Comparison of ENCODE assay signal across 20 cellular contexts in the genomic region with DNA sequence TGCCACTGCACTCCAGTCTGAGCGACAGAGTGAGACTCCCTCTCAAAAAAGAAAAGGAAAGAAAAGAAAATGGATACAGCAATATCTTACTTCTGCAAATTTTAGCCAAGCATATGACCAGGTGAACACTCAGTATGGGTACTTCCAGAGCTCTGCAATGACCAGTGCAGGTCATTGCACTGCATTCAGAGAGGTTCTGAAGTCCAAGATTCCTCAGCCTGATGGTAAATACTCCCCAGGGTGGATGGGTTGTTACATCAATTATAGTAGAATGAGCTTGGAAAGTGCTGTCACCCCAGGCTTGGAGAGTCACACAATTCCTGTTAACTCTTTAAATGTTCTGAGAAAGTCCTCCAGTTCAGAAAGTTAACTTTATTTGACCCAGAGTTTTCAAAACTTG.
"Had no signal": no experiment of that assay in that cellular context is flagged by ENCODE, and none has a peak within 500 bp of the region (broad histone marks: within the 10 kb centered on the region; RNA-seq: fewer than 3 reads in every experiment).

No MANE protein-coding gene starts in this region.

- H3K27me3 ChIP-seq: suprapubic skin, upper lobe of right lung had no signal

- H3K4me1 ChIP-seq: suprapubic skin, upper lobe of right lung had no signal

- ATAC-seq: natural killer cell; stimulated activated naive CD8-positive, alpha-beta T cell treated with anti-CD3 and anti-CD28 coated beads, Interleukin-15, Interleukin-2, amounts not matched to agents 100 U/mL and 50 U/mL, for 24 hours; upper lobe of right lung had no signal

- H3K36me3 ChIP-seq: brain microvascular endothelial cell, suprapubic skin, upper lobe of right lung had no signal

- H3K4me3 Mint-ChIP-seq: activated B cell treated with CpG ODN at 0.5 μM for 24 hours; endodermal cell; natural killer cell; T-helper 1 cell treated with Interleukin-12 subunit alpha and Interleukin-12 subunit beta and Interleukin-4 antibody, amounts not matched to agents 30 μg/mL and 1 μg/mL, for 36 hours had no signal

- H3K4me1 Mint-ChIP-seq: activated B cell treated with CpG ODN at 0.5 μM for 24 hours had no signal

- H3K27ac ChIP-seq: brain microvascular endothelial cell, suprapubic skin, upper lobe of right lung had no signal

- H3K27ac Mint-ChIP-seq: activated B cell treated with CpG ODN at 0.5 μM for 24 hours; endodermal cell; natural killer cell; T-helper 1 cell treated with Interleukin-12 subunit alpha and Interleukin-12 subunit beta and Interleukin-4 antibody, amounts not matched to agents 30 μg/mL and 1 μg/mL, for 36 hours had no signal

- DNase-seq: activated B cell treated with CpG ODN at 0.5 μM for 24 hours; activated CD4-positive, alpha-beta T cell treated with anti-CD3 and anti-CD28 coated beads, Interleukin-2, amount 50 U/mL, for 1 hour; activated naive CD4-positive, alpha-beta T cell treated with anti-CD3 and anti-CD28 coated beads, Interleukin-2, amount 50 U/mL, for 16 hours; activated T-cell treated with anti-CD3 and anti-CD28 coated beads for 4 hours; amniotic stem cell; brain microvascular endothelial cell; cerebellar nuclear complex; endodermal cell; erythroblast; hippocampal formation; kidney glomerular epithelial cell; natural killer cell; occipital lobe; stimulated activated CD4-positive, alpha-beta T cell treated with anti-CD3 and anti-CD28 coated beads, Interleukin-4, amount 100 ng/mL, for 1 hour; stimulated activated CD8-positive, alpha-beta memory T cell treated with anti-CD3 and anti-CD28 coated beads, Interleukin-4, amount 100 ng/mL, for 48 hours; stimulated activated naive CD8-positive, alpha-beta T cell treated with anti-CD3 and anti-CD28 coated beads, Interleukin-15, Interleukin-2, amounts not matched to agents 100 U/mL and 50 U/mL, for 24 hours; upper lobe of right lung had no signal

- H3K4me3 ChIP-seq: lung, suprapubic skin, upper lobe of right lung had no signal
